Comparison of ENCODE assay signal across 14 cellular contexts in the genomic region with DNA sequence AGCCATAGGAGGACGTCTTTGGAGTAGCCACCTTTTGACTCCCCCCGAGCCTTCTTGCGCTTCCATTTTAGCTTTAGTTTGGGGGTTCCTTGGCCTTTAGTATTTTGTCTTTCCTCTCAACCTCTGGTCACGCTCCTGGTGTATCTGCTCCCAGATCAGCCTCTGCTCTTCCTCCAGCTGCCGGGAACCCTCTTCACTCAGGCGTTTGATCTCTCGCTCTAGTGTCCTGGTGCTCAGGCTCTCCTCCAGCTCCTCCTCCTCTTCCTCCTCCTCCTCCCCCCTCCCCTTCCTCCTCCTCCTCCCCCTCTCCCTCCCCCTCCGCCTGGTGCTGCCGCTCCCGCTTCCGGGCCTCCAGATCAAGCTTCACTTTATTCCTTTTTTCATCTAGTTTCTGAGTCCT.
DNase-seq lines count a peak whose midpoint lies in the region; ATAC-seq and TF ChIP-seq lines count a peak whose summit lies in the region.
"Had no signal": no experiment of that assay in that cellular context is flagged by ENCODE, and none has a peak within 500 bp of the region (broad histone marks: within the 10 kb centered on the region; RNA-seq: fewer than 3 reads in every experiment).

No MANE protein-coding gene starts in this region.

- H3K36me3 ChIP-seq in upper lobe of right lung = no peaks in the 10 kb centered on the region

- H3K27ac ChIP-seq in upper lobe of right lung = no peak overlapping the region

- no peaks in the 10 kb centered on the region for H3K4me1 ChIP-seq in upper lobe of right lung

- H3K4me3 ChIP-seq in upper lobe of right lung = no peak overlapping the region

- TF ChIP-seq CTCF in upper lobe of right lung (IDR thresholded peaks at IDR 0.05) = no peak

- no peaks in the 10 kb centered on the region for H3K27me3 ChIP-seq in upper lobe of right lung

- intact Hi-C loops in upper lobe of right lung (cut with DNase I) = no loop called here

- DNase-seq in NCI-H2029 (lab: John Stamatoyannopoulos, UW) (peak; percentile 18), NCI-H510A treated with DMSO at 0.1 percent for 48 hours (lab: John Stamatoyannopoulos, UW) (peak; percentile 90), left kidney (ENCODE audit: low read depth, low spot score) (peak; percentile 1), upper lobe of right lung (no peak), NK-92 (lab: John Stamatoyannopoulos, UW; ENCODE audit: unreplicated experiment) (no peak)
- DNase-seq in stimulated activated naive CD4-positive, alpha-beta T cell treated with Interleukin-2 at 50 U/mL for 16 hours (lab: John Stamatoyannopoulos, UW) = no peak
- DNase-seq: Calu3; CD4-positive, alpha-beta memory T cell; COR-L47; DMS53; DMS79 treated with DMSO at 0.1 percent for 48 hours; H9 had no signal

- ATAC-seq in upper lobe of right lung = no peak
- no peak for ATAC-seq in esophagus mucosa
- ATAC-seq: HCT116 had no signal

- H3K9me3 ChIP-seq in upper lobe of right lung = no peaks in the 10 kb centered on the region

Comparison
In these comparisons a context has a peak if more than half of its experiments do, and no peak if none do; other contexts are left out.
1. DNase-seq: peak in NCI-H2029 (single experiment), NCI-H510A treated with DMSO at 0.1 percent for 48 hours (single experiment) and left kidney (single experiment); none in upper lobe of right lung (single experiment), stimulated activated naive CD4-positive, alpha-beta T cell treated with Interleukin-2 at 50 U/mL for 16 hours (single experiment) and NK-92 (single experiment).